13 cellular contexts compared by ENCODE assay signal in the genomic region with DNA sequence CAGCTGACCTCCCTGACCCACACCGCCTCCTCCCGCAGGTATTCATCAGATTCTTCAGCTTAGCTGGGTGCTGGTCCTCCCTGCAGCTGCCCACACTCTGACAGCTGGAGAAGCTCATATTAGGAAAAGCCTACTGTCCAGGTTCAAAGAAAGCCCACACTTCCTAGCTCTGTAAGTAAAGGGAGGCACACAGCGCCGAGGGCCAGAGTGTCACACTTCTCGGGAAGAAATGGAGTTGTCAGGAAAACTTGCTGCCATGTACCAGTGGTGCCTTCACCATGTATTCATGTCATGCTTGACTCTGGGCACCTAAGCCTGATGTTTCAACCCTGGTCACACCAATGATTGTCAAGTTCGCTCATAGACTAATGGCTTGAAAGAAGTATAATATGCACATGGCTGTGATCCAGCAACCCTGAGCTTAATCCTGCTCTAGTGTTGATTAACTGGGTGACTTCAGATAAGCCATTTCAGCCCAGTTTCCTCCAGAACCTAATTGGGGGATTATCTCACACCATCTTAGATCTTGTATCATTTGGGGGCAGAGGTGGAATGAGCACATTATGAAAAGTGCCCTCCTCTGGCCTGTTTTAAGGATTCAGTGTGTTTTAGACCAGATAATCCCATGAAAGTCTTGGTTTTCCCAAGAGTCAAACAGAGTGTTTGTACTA.
A peak's percentile ranks its signal among the peaks of the same experiment; 100 is the strongest.
DNase-seq lines count a peak whose midpoint lies in the region; ATAC-seq, FAIRE-seq and TF ChIP-seq lines count a peak whose summit lies in the region.
"Had no signal": no experiment of that assay in that cellular context is flagged by ENCODE, and none has a peak within 500 bp of the region (broad histone marks: within the 10 kb centered on the region; RNA-seq: fewer than 3 reads in every experiment).

No MANE protein-coding gene starts in this region.

- H3K27me3 Mint-ChIP-seq in glutamatergic neuron (ENCODE audit: unreplicated experiment) = peaks cover 2% of the 10 kb centered on the region

- no peak overlapping the region for H3K4me3 Mint-ChIP-seq in glutamatergic neuron (ENCODE audit: unreplicated experiment)
- H3K4me3 Mint-ChIP-seq: IgD-negative memory B cell had no signal

- no peak for ATAC-seq in left lobe of liver
- ATAC-seq: GM12878 had no signal

- peak; percentile 88 for FAIRE-seq in D721Med (lab: Jason Lieb, UNC)
- FAIRE-seq in GM19239 (lab: Jason Lieb, UNC) = no peak
- FAIRE-seq: GM12878 had no signal

- intact Hi-C loops in posterior vena cava (cut with DNase I) = no loop called here

- DNase-seq in D721Med (ENCODE audit: insufficient read length, low spot score) (no peak), NCI-H82 treated with DMSO at 0.1 percent for 48 hours (lab: John Stamatoyannopoulos, UW; ENCODE audit: unreplicated experiment) (peak; percentile 85), glutamatergic neuron (no peak), posterior vena cava (ENCODE audit: low spot score) (peak; percentile 76), SKM-1 (lab: John Stamatoyannopoulos, UW; ENCODE audit: unreplicated experiment) (no peak), left lobe of liver (ENCODE audit: low spot score) (no peak), GM19239 (ENCODE audit: insufficient read length, low spot score) (no peak)
- DNase-seq: 8988T, AML-193, DMS79, GOT3 had no signal

- H3K27ac Mint-ChIP-seq in glutamatergic neuron (ENCODE audit: unreplicated experiment) = peak overlapping the region; percentile 19
- H3K27ac Mint-ChIP-seq: IgD-negative memory B cell had no signal

- H3K4me1 Mint-ChIP-seq in glutamatergic neuron (ENCODE audit: low read depth, unreplicated experiment) = peaks cover 3% of the 10 kb centered on the region
- H3K4me1 Mint-ChIP-seq: IgD-negative memory B cell had no signal

- peaks cover 4% of the 10 kb centered on the region for H3K9me3 Mint-ChIP-seq in glutamatergic neuron (ENCODE audit: unreplicated experiment)
- H3K9me3 Mint-ChIP-seq: IgD-negative memory B cell had no signal

- H3K36me3 Mint-ChIP-seq in glutamatergic neuron (ENCODE audit: unreplicated experiment) = no peaks in the 10 kb centered on the region
- H3K36me3 Mint-ChIP-seq: IgD-negative memory B cell had no signal

- TF ChIP-seq CTCF in D721Med (IDR thresholded peaks at IDR 0.05; ENCODE audit: insufficient read depth, missing control alignments) = no peak
- no peak for TF ChIP-seq CTCF in glutamatergic neuron (IDR thresholded peaks at IDR 0.05; ENCODE audit: partially characterized antibody, unreplicated experiment)

Comparison
In these comparisons a context has a peak if more than half of its experiments do, and no peak if none do; other contexts are left out.
1. DNase-seq: peak in NCI-H82 treated with DMSO at 0.1 percent for 48 hours (single experiment) and posterior vena cava (single experiment); none in D721Med (single experiment), glutamatergic neuron (single experiment), SKM-1 (single experiment), left lobe of liver (single experiment) and GM19239 (single experiment).